Comparison of ENCODE assay signal across 18 cellular contexts in genomic region chr19:3442487-3443071, GRCh38. TPM values are rescaled to one million over a fixed set of nuclear protein-coding genes. Genes with fewer than 3 reads are reported as not detected.
"Had no signal": no experiment of that assay in that cellular context is flagged by ENCODE, and none has a peak within 500 bp of the region (broad histone marks: within the 10 kb centered on the region; RNA-seq: fewer than 3 reads in every experiment).

No MANE protein-coding gene starts in this region.

- H3K4me3 Mint-ChIP-seq: activated CD8-positive, alpha-beta T cell treated with anti-CD3 and anti-CD28 coated beads for 36 hours; activated naive CD8-positive, alpha-beta T cell; stimulated activated naive CD8-positive, alpha-beta T cell treated with anti-CD3 and anti-CD28 coated beads, Interleukin-15, Interleukin-2, amounts not matched to agents 100 ng/mL and 50 ng/mL, for 24 hours had no signal

- H3K27ac ChIP-seq: brain microvascular endothelial cell had no signal

- H3K9me3 ChIP-seq: heart left ventricle, suprapubic skin, upper lobe of right lung had no signal

- H3K9me3 Mint-ChIP-seq: activated CD8-positive, alpha-beta T cell treated with anti-CD3 and anti-CD28 coated beads for 36 hours; stimulated activated naive CD8-positive, alpha-beta T cell treated with anti-CD3 and anti-CD28 coated beads, Interleukin-15, Interleukin-2, amounts not matched to agents 100 ng/mL and 50 ng/mL, for 24 hours had no signal

- H3K27me3 Mint-ChIP-seq: activated CD8-positive, alpha-beta T cell treated with anti-CD3 and anti-CD28 coated beads for 36 hours; activated naive CD8-positive, alpha-beta T cell; stimulated activated naive CD8-positive, alpha-beta T cell treated with anti-CD3 and anti-CD28 coated beads, Interleukin-15, Interleukin-2, amounts not matched to agents 100 ng/mL and 50 ng/mL, for 24 hours had no signal

- ATAC-seq: activated CD8-positive, alpha-beta T cell treated with anti-CD3 and anti-CD28 coated beads for 36 hours; heart left ventricle; left cardiac atrium; upper lobe of right lung had no signal

- DNase-seq: activated CD4-positive, alpha-beta T cell treated with anti-CD3 and anti-CD28 coated beads for 4 hours; activated CD8-positive, alpha-beta T cell treated with anti-CD3 and anti-CD28 coated beads for 36 hours; activated effector memory CD4-positive, alpha-beta T cell treated with anti-CD3 and anti-CD28 coated beads, Interleukin-2, amount 50 U/mL, for 16 hours; activated T-cell treated with anti-CD3 and anti-CD28 coated beads, Interleukin-2, amount 50 U/mL, for 48 hours; brain microvascular endothelial cell; effector memory CD4-positive, alpha-beta T cell; foreskin melanocyte; heart left ventricle; left cardiac atrium; midbrain; small intestine; T-helper 2 cell; upper lobe of right lung had no signal

- H3K27me3 ChIP-seq: brain microvascular endothelial cell, heart left ventricle, suprapubic skin, upper lobe of right lung had no signal

- H3K27ac Mint-ChIP-seq: activated CD8-positive, alpha-beta T cell treated with anti-CD3 and anti-CD28 coated beads for 36 hours; activated naive CD8-positive, alpha-beta T cell; stimulated activated naive CD8-positive, alpha-beta T cell treated with anti-CD3 and anti-CD28 coated beads, Interleukin-15, Interleukin-2, amounts not matched to agents 100 ng/mL and 50 ng/mL, for 24 hours had no signal

- H3K4me3 ChIP-seq: heart left ventricle, suprapubic skin, upper lobe of right lung had no signal

- H3K36me3 Mint-ChIP-seq: activated naive CD8-positive, alpha-beta T cell had no signal

RNA-seq across cellular contexts. Expression of gene SMIM24, which starts 37.7 kb away (rescaled TPM):
- total RNA-seq: fibroblast of lung, heart left ventricle, left cardiac atrium, lung microvascular endothelial cell, upper lobe of right lung had no signal

RNA-seq across cellular contexts. Expression of gene SMIM44, which starts 40.7 kb away (rescaled TPM):
- total RNA-seq: activated CD8-positive, alpha-beta T cell treated with anti-CD3 and anti-CD28 coated beads for 36 hours; fibroblast of lung; heart left ventricle; left cardiac atrium; lung microvascular endothelial cell; suprapubic skin; upper lobe of right lung had no signal
